Comparison of ENCODE assay signal across 1 cellular context in genomic region chr16:50613281-50613991, GRCh38.
TF ChIP-seq lines count a peak whose summit lies in the region.

No MANE protein-coding gene starts in this region.

TF ChIP-seq in GM23338, 12 proteins besides CTCF, POLR2A, EP300 and RAD21 (continued from another document):
- TF ChIP-seq, protein P1, sequence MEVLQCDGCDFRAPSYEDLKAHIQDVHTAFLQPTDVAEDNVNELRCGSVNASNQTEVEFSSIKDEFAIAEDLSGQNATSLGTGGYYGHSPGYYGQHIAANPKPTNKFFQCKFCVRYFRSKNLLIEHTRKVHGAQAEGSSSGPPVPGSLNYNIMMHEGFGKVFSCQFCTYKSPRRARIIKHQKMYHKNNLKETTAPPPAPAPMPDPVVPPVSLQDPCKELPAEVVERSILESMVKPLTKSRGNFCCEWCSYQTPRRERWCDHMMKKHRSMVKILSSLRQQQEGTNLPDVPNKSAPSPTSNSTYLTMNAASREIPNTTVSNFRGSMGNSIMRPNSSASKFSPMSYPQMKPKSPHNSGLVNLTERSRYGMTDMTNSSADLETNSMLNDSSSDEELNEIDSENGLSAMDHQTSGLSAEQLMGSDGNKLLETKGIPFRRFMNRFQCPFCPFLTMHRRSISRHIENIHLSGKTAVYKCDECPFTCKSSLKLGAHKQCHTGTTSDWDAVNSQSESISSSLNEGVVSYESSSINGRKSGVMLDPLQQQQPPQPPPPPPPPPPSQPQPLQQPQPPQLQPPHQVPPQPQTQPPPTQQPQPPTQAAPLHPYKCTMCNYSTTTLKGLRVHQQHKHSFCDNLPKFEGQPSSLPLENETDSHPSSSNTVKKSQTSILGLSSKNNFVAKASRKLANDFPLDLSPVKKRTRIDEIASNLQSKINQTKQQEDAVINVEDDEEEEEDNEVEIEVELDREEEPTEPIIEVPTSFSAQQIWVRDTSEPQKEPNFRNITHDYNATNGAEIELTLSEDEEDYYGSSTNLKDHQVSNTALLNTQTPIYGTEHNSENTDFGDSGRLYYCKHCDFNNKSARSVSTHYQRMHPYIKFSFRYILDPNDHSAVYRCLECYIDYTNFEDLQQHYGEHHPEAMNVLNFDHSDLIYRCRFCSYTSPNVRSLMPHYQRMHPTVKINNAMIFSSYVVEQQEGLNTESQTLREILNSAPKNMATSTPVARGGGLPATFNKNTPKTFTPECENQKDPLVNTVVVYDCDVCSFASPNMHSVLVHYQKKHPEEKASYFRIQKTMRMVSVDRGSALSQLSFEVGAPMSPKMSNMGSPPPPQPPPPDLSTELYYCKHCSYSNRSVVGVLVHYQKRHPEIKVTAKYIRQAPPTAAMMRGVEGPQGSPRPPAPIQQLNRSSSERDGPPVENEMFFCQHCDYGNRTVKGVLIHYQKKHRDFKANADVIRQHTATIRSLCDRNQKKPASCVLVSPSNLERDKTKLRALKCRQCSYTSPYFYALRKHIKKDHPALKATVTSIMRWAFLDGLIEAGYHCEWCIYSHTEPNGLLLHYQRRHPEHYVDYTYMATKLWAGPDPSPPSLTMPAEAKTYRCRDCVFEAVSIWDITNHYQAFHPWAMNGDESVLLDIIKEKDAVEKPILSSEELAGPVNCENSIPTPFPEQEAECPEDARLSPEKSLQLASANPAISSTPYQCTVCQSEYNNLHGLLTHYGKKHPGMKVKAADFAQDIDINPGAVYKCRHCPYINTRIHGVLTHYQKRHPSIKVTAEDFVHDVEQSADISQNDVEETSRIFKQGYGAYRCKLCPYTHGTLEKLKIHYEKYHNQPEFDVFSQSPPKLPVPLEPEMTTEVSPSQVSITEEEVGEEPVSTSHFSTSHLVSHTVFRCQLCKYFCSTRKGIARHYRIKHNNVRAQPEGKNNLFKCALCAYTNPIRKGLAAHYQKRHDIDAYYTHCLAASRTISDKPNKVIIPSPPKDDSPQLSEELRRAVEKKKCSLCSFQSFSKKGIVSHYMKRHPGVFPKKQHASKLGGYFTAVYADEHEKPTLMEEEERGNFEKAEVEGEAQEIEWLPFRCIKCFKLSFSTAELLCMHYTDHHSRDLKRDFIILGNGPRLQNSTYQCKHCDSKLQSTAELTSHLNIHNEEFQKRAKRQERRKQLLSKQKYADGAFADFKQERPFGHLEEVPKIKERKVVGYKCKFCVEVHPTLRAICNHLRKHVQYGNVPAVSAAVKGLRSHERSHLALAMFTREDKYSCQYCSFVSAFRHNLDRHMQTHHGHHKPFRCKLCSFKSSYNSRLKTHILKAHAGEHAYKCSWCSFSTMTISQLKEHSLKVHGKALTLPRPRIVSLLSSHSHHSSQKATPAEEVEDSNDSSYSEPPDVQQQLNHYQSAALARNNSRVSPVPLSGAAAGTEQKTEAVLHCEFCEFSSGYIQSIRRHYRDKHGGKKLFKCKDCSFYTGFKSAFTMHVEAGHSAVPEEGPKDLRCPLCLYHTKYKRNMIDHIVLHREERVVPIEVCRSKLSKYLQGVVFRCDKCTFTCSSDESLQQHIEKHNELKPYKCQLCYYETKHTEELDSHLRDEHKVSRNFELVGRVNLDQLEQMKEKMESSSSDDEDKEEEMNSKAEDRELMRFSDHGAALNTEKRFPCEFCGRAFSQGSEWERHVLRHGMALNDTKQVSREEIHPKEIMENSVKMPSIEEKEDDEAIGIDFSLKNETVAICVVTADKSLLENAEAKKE (CRISPR knock-in tag; IDR thresholded peaks at IDR 0.05): no peak
- TF ChIP-seq EZH2phosphoT487 (IDR thresholded peaks at IDR 0.05; ENCODE audit: unreplicated experiment) (no peak), ETS1 (IDR thresholded peaks at IDR 0.05) (no peak), ZNF114 (CRISPR knock-in tag; IDR thresholded peaks at IDR 0.05) (no peak)
